In the genomic region with DNA sequence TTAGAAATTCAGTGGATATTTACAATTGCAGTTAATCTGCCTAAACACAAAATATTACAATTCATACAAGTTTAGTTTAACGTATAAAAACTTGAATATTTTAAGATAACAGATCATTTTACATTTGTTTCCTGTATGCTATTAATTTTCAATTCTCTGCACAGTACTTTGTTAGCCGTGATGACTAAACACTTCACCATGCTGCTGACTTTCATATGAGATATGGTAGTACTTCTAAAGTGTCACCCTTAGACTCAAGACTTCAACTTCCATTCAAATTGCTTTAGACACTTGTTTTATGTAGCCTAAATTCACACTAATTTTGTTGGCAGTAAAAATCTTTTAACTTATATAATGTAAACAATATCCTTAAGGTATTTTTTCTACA, we compare ENCODE assay signal across 10 cellular contexts.
DNase-seq lines count a peak whose midpoint lies in the region; ATAC-seq and TF ChIP-seq lines count a peak whose summit lies in the region.
"Had no signal": no experiment of that assay in that cellular context is flagged by ENCODE, and none has a peak within 500 bp of the region (broad histone marks: within the 10 kb centered on the region; RNA-seq: fewer than 3 reads in every experiment).

No MANE protein-coding gene starts in this region.

- peak overlapping the region; percentile 29 for H2AFZ ChIP-seq in Loucy (ENCODE audit: low read length)

- intact Hi-C loops in tibial artery (cut with DNase I; ENCODE audit: low total_unique reads) = no loop called here

- no peaks in the 10 kb centered on the region for H3F3A ChIP-seq in Loucy (ENCODE audit: low read depth)

- H3K79me2 ChIP-seq in Loucy (ENCODE audit: insufficient read depth, low read length) = no peaks in the 10 kb centered on the region

- no peaks in the 10 kb centered on the region for H3K36me3 ChIP-seq in Loucy (ENCODE audit: insufficient read depth, low read length)
- H3K36me3 ChIP-seq in tibial artery = no peaks in the 10 kb centered on the region

- no peaks in the 10 kb centered on the region for H4K20me1 ChIP-seq in Loucy (ENCODE audit: insufficient read depth, low read length, poor library complexity, severe bottlenecking)

- H3K27me3 ChIP-seq in Loucy (ENCODE audit: insufficient read depth, low read length, poor library complexity, severe bottlenecking) (no peaks in the 10 kb centered on the region), tibial artery (no peaks in the 10 kb centered on the region)

- H3K4me1 ChIP-seq in Loucy (ENCODE audit: insufficient read depth, low read length, poor library complexity, severe bottlenecking) (no peaks in the 10 kb centered on the region), tibial artery (peaks cover 0 to 6% (median 0%) of the 10 kb centered on the region in 4 donors)

- H3K27ac ChIP-seq in tibial artery = peak overlapping the region; percentile 2 to 32
- H3K27ac ChIP-seq: 22Rv1 had no signal

- H3K4me3 ChIP-seq in Loucy (ENCODE audit: low read length, poor library complexity, severe bottlenecking) = peak overlapping the region; percentile 54
- peak overlapping the region; percentile 42 to 46 for H3K4me3 ChIP-seq in tibial artery

- no peaks in the 10 kb centered on the region for H3K9me2 ChIP-seq in Loucy (replicated peaks; ENCODE audit: low read depth, low read length)

- H3K4me2 ChIP-seq in Loucy (ENCODE audit: low read depth, low read length, poor library complexity, severe bottlenecking) = peak overlapping the region; percentile 60

- TF ChIP-seq CTCF in Loucy (conservative IDR thresholded peaks at IDR 0.05; ENCODE audit: low read length) (no peak), tibial artery (IDR thresholded peaks at IDR 0.05) (no peak)

- peak overlapping the region; percentile 7 for H3K9ac ChIP-seq in Loucy (ENCODE audit: low read depth, low read length, poor library complexity, severe bottlenecking)

- H3K9me3 ChIP-seq in Loucy (ENCODE audit: insufficient read depth, low read depth, low read length) = no peaks in the 10 kb centered on the region
- H3K9me3 ChIP-seq in tibial artery = no peaks in the 10 kb centered on the region

- DNase-seq in NCI-H510A treated with DMSO at 0.1 percent for 48 hours (lab: John Stamatoyannopoulos, UW) (peak; percentile 45), NCI-H510A (lab: John Stamatoyannopoulos, UW) (no peak), dedifferentiated amniotic fluid mesenchymal stem cell (ENCODE audit: extremely low spot score) (peak; percentile 27), tibial artery (no peak), D341Med (ENCODE audit: low spot score) (no peak), NCI-H82 treated with DMSO at 0.1 percent for 48 hours (lab: John Stamatoyannopoulos, UW; ENCODE audit: unreplicated experiment) (no peak)
- DNase-seq: NK-92 treated with Interleukin-12 subunit alpha and Interleukin-12 subunit beta, amount 100 ng/mL, for 24 hours had no signal

- no peak for ATAC-seq in GM18511 (IDR thresholded peaks at IDR 0.05; ENCODE audit: unreplicated experiment)

Comparison
In these comparisons a context has a peak if more than half of its experiments do, and no peak if none do; other contexts are left out.
1. DNase-seq: peak in NCI-H510A treated with DMSO at 0.1 percent for 48 hours (single experiment) and dedifferentiated amniotic fluid mesenchymal stem cell (single experiment); none in NCI-H510A (single experiment), tibial artery (0 of 2), D341Med (single experiment) and NCI-H82 treated with DMSO at 0.1 percent for 48 hours (single experiment).